15 cellular contexts compared by ENCODE assay signal in the genomic region with DNA sequence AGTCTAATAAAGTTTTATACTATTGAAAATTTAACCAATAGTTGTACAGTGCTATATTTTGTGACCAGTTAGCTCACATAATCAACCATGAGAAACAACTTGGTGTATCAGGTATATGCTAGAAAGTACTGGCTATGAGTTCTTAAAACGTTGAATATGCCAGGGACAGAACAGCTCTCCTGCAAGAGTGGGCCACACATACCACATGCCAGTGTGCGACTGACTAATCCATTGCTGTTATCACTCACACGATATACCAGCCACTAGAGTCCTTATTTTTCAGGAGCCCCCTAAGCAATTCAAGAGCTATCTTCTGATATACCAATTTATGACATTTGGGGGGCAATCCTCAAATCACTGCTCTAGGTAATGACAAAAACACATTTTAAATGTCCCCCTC. TPM values are rescaled to one million over a fixed set of nuclear protein-coding genes. Genes with fewer than 3 reads are reported as not detected.
DNase-seq lines count a peak whose midpoint lies in the region; ATAC-seq and TF ChIP-seq lines count a peak whose summit lies in the region.
"Had no signal": no experiment of that assay in that cellular context is flagged by ENCODE, and none has a peak within 500 bp of the region (broad histone marks: within the 10 kb centered on the region; RNA-seq: fewer than 3 reads in every experiment).

No MANE protein-coding gene starts in this region.

- no peaks in the 10 kb centered on the region for H3K9me3 ChIP-seq in cardiac muscle cell (ENCODE audit: low read depth)
- H3K9me3 ChIP-seq in heart left ventricle, result no peaks in the 10 kb centered on the region
- no peaks in the 10 kb centered on the region for H3K9me3 ChIP-seq in right cardiac atrium (ENCODE audit: control insufficient read depth, low read length)
- H3K9me3 ChIP-seq: BLaER1 treated with 17β-estradiol and CSF1 and Interleukin-3, amounts not matched to agents 10 nM and 100 nM had no signal

- no peak overlapping the region for H3K4me3 ChIP-seq in cardiac muscle cell
- H3K4me3 ChIP-seq in heart left ventricle, result no peak overlapping the region
- H3K4me3 ChIP-seq in right cardiac atrium (ENCODE audit: low read length), result no peak overlapping the region
- H3K4me3 ChIP-seq: BLaER1 treated with 17β-estradiol and CSF1 and Interleukin-3, amounts not matched to agents 10 nM and 100 nM had no signal

- TF ChIP-seq POLR2A in heart left ventricle (IDR thresholded peaks at IDR 0.05), result no peak

- intact Hi-C loops in cardiac septum (cut with DNase I) (no loop called here), heart left ventricle (cut with DNase I) (loop anchor here in 1 of 10 donors (5.0 kb wide), 1 partner anchor 35 kb away; no protein-coding TSS in a partner anchor), right cardiac atrium (cut with DNase I) (no loop called here)

- H3K36me3 ChIP-seq in cardiac muscle cell (peaks cover 18% of the 10 kb centered on the region), heart left ventricle (no peaks in the 10 kb centered on the region)
- H3K36me3 ChIP-seq: BLaER1 treated with 17β-estradiol and CSF1 and Interleukin-3, amounts not matched to agents 10 nM and 100 nM had no signal

- ATAC-seq in heart left ventricle (peak in 3 of 4 donors; percentile 43 to 50 (median 49)), right cardiac atrium (no peak)
- ATAC-seq: HCT116 had no signal

- H3K27ac ChIP-seq in cardiac muscle cell (peak overlapping the region; percentile 95), heart left ventricle (peak overlapping the region in 10 of 12 donors; percentile 1 to 90 (median 50)), right cardiac atrium (ENCODE audit: low read length) (peak overlapping the region; percentile 37)
- H3K27ac ChIP-seq: BLaER1 treated with 17β-estradiol and CSF1 and Interleukin-3, amounts not matched to agents 10 nM and 100 nM; HL-60 had no signal

- DNase-seq in cardiac muscle cell (ENCODE audit: low read depth in 1 of 2, low spot score in 1 of 2) (no peak), cardiac septum (ENCODE audit: low spot score) (no peak), heart left ventricle (no peak), right cardiac atrium (no peak), NCI-H526 (lab: John Stamatoyannopoulos, UW) (no peak), NCI-H345 (lab: John Stamatoyannopoulos, UW) (no peak)
- DNase-seq in stimulated activated CD4-positive, alpha-beta T cell treated with anti-CD3 and anti-CD28 coated beads, Interleukin-2, amount 100 ng/mL, for 48 hours, result no peak
- DNase-seq: 8988T; AML-193; Calu3; CD4-positive, CD25-positive, alpha-beta regulatory T cell; DMS 273 treated with DMSO at 0.1 percent for 48 hours had no signal

- H3K4me1 ChIP-seq in cardiac muscle cell (ENCODE audit: low read depth) (peaks cover 81% of the 10 kb centered on the region), heart left ventricle (peaks cover 0 to 56% (median 4%) of the 10 kb centered on the region in 12 donors), right cardiac atrium (ENCODE audit: control insufficient read depth, insufficient read depth, low read length) (peaks cover 5% of the 10 kb centered on the region)
- H3K4me1 ChIP-seq: BLaER1 treated with 17β-estradiol and CSF1 and Interleukin-3, amounts not matched to agents 10 nM and 100 nM had no signal

- TF ChIP-seq CTCF in cardiac muscle cell (IDR thresholded peaks at IDR 0.05; ENCODE audit: low read depth, low read length), result no peak
- TF ChIP-seq CTCF in heart left ventricle (IDR thresholded peaks at IDR 0.05), result no peak

- no peaks in the 10 kb centered on the region for H3K27me3 ChIP-seq in cardiac muscle cell
- no peaks in the 10 kb centered on the region for H3K27me3 ChIP-seq in heart left ventricle
- H3K27me3 ChIP-seq in right cardiac atrium (ENCODE audit: control insufficient read depth, insufficient read depth), result no peaks in the 10 kb centered on the region
- H3K27me3 ChIP-seq: BLaER1 treated with 17β-estradiol and CSF1 and Interleukin-3, amounts not matched to agents 10 nM and 100 nM had no signal

- 42 to 50% (median 48%) methylated on average over 3 of the region's 3 CpGs for WGBS in heart left ventricle, 4 donors
- WGBS in right cardiac atrium, result 68% methylated on average over 3 of the region's 3 CpGs

RNA-seq across cellular contexts. Expression of gene PKP2, which starts 9.5 kb away (rescaled TPM):
- 362 and 376 TPM in 2 replicates for total RNA-seq in cardiac muscle cell
- 363 and 451 TPM in 2 replicates for polyA plus RNA-seq in cardiac muscle cell
- 463 TPM for total RNA-seq in cardiac septum
- total RNA-seq in heart left ventricle, result 100 to 1,000 TPM; 269 to 576 (median 402) TPM
- 100 to 1,000 TPM; 111 to 206 TPM for polyA plus RNA-seq in heart left ventricle
- total RNA-seq in right cardiac atrium, result 100 to 1,000 TPM; 147 to 374 (median 229) TPM
- polyA plus RNA-seq in right cardiac atrium, result 84.6 TPM

Comparison
In these comparisons a context has a peak if more than half of its experiments do, and no peak if none do; other contexts are left out.
1. ATAC-seq: peak in heart left ventricle (3 of 4); none in right cardiac atrium (0 of 2).
2. H3K27ac ChIP-seq: peak in every context shown above with its lines; median percentile 95 in cardiac muscle cell; 50 in heart left ventricle; 37 in right cardiac atrium.